Comparison of ENCODE assay signal across 7 cellular contexts in genomic region chr3:71011565-71012287, GRCh38.
A peak's percentile ranks its signal among the peaks of the same experiment; 100 is the strongest.
DNase-seq lines count a peak whose midpoint lies in the region; ATAC-seq lines count a peak whose summit lies in the region.

No MANE protein-coding gene starts in this region.

- no peaks in the 10 kb centered on the region for H3K27me3 Mint-ChIP-seq in natural killer cell treated with Interleukin-12 subunit alpha and Interleukin-12 subunit beta and Interleukin-15 and Interleukin-18, amount 100 ng/mL, for 72 hours

- DNase-seq in SW480 (ENCODE audit: low spot score) (peak; percentile 8), NCI-H2107 treated with DMSO at 0.1 percent for 48 hours (lab: John Stamatoyannopoulos, UW; ENCODE audit: unreplicated experiment) (no peak), left cardiac atrium (no peak), NCI-H1105 treated with DMSO at 0.1 percent for 48 hours (lab: John Stamatoyannopoulos, UW) (no peak)
- DNase-seq in natural killer cell treated with Interleukin-12 subunit alpha and Interleukin-12 subunit beta and Interleukin-15 and Interleukin-18, amount 100 ng/mL, for 72 hours (ENCODE audit: low spot score) = no peak

- no peaks in the 10 kb centered on the region for H3K9me3 Mint-ChIP-seq in natural killer cell treated with Interleukin-12 subunit alpha and Interleukin-12 subunit beta and Interleukin-15 and Interleukin-18, amount 100 ng/mL, for 72 hours

- peaks cover 12% of the 10 kb centered on the region for H3K36me3 Mint-ChIP-seq in natural killer cell treated with Interleukin-12 subunit alpha and Interleukin-12 subunit beta and Interleukin-15 and Interleukin-18, amount 100 ng/mL, for 72 hours

- intact Hi-C loops in left cardiac atrium (cut with DNase I) = no loop called here

- H3K4me1 Mint-ChIP-seq in natural killer cell treated with Interleukin-12 subunit alpha and Interleukin-12 subunit beta and Interleukin-15 and Interleukin-18, amount 100 ng/mL, for 72 hours (ENCODE audit: low read depth in 2 of 2) = peaks cover 30 to 45% of the 10 kb centered on the region in 2 donors

- ATAC-seq in GM19395 (IDR thresholded peaks at IDR 0.05; ENCODE audit: unreplicated experiment) = peak; percentile 84
- ATAC-seq in HG03025 (IDR thresholded peaks at IDR 0.05; ENCODE audit: low FRiP score, unreplicated experiment) = peak; percentile 55
- ATAC-seq in natural killer cell treated with Interleukin-12 subunit alpha and Interleukin-12 subunit beta and Interleukin-15 and Interleukin-18, amount 100 ng/mL, for 72 hours = no peak
- no peak for ATAC-seq in left cardiac atrium

- H3K4me3 Mint-ChIP-seq in natural killer cell treated with Interleukin-12 subunit alpha and Interleukin-12 subunit beta and Interleukin-15 and Interleukin-18, amount 100 ng/mL, for 72 hours = peak overlapping the region; percentile 67

- peak overlapping the region; percentile 84 to 88 for H3K27ac Mint-ChIP-seq in natural killer cell treated with Interleukin-12 subunit alpha and Interleukin-12 subunit beta and Interleukin-15 and Interleukin-18, amount 100 ng/mL, for 72 hours

Comparison
In these comparisons a context has a peak if more than half of its experiments do, and no peak if none do; other contexts are left out.
1. ATAC-seq: peak in GM19395 (single experiment) and HG03025 (single experiment); none in natural killer cell treated with Interleukin-12 subunit alpha and Interleukin-12 subunit beta and Interleukin-15 and Interleukin-18, amount 100 ng/mL, for 72 hours (0 of 2) and left cardiac atrium (0 of 2).